Comparison of ENCODE assay signal across 1 cellular context in the genomic region with DNA sequence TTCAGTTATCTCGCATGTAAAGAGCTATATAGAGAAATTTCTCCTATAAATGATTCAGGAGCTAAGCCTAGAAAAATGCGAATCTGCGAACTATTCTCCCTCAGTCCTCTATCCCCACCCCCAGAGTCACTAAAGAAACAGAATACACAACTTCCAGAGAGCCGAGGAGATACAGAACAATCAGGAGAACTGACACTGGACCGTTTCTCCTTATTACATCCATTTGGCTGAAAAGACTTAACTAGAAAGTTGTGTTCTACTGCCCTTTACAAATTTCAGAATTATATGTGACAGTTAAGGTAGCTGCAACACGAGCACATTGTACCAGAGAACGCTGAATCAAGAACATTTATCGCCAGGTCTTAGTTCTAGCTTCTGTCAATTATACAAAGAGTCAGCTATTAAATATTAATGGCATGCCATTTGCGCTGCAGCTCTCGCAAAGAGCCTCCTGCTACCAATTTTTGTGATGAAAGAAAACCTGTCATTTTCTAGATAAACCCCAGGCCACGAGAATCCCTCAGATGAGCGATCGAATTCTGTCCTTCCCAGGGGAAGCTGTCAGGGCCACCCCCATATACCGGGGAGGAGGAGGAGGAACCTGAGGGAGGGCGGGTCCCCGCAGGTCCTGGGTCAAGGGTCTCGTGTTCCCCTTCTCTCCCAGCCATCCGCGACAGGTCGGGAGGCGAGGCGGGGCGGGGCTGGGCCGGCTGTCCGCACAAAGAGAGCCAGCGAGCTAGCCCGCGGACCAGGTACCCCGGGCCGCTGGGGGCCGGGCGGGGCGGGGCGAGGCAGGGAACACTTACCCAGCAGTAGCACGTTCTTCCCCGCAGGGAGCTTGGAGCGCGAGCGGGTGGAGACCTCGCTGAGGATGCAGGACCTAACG.
TF ChIP-seq lines count a peak whose summit lies in the region.

No MANE protein-coding gene starts in this region.

TF ChIP-seq in HepG2, 621 proteins besides CTCF, POLR2A, EP300 and RAD21 (continued from another document):
- TF ChIP-seq HCFC1 (IDR thresholded peaks at IDR 0.05; ENCODE audit: low read depth, low read length) (no peak), ZNF768 (CRISPR knock-in tag; IDR thresholded peaks at IDR 0.05) (no peak), SP1 (IDR thresholded peaks at IDR 0.05) (no peak), SP1 (CRISPR knock-in tag; IDR thresholded peaks at IDR 0.05) (no peak), ZNF775 (CRISPR knock-in tag; IDR thresholded peaks at IDR 0.05; ENCODE audit: borderline replicate concordance) (no peak), ZBTB7A (CRISPR knock-in tag; IDR thresholded peaks at IDR 0.05) (0 out of 2 replicates have a peak, but pooled peaks have one; percentile 0), SETDB1 (CRISPR knock-in tag; IDR thresholded peaks at IDR 0.05; ENCODE audit: borderline replicate concordance) (no peak), ETV6 (CRISPR knock-in tag; conservative IDR thresholded peaks at IDR 0.05) (0 out of 2 replicates have a peak, but pooled peaks have one; percentile 15), TEF (CRISPR knock-in tag; IDR thresholded peaks at IDR 0.05) (no peak), JUNB (CRISPR knock-in tag; IDR thresholded peaks at IDR 0.05; ENCODE audit: borderline replicate concordance) (no peak), DBP (CRISPR knock-in tag; IDR thresholded peaks at IDR 0.05; ENCODE audit: not compliant biosample characterization) (no peak), GMEB1 (CRISPR knock-in tag; IDR thresholded peaks at IDR 0.05; ENCODE audit: borderline replicate concordance) (no peak), TBX2 (CRISPR knock-in tag; IDR thresholded peaks at IDR 0.05; ENCODE audit: borderline replicate concordance) (no peak), ZSCAN25 (CRISPR knock-in tag; IDR thresholded peaks at IDR 0.05) (no peak), NFKBIZ (CRISPR knock-in tag; IDR thresholded peaks at IDR 0.05) (no peak), MXI1 (IDR thresholded peaks at IDR 0.05; ENCODE audit: borderline replicate concordance, low read depth, low read length) (no peak), ZNF572 (CRISPR knock-in tag; IDR thresholded peaks at IDR 0.05) (no peak), ZNF747 (CRISPR knock-in tag; IDR thresholded peaks at IDR 0.05; ENCODE audit: borderline replicate concordance) (no peak), SAFB2 (CRISPR knock-in tag; IDR thresholded peaks at IDR 0.05; ENCODE audit: borderline replicate concordance, low read depth) (no peak), ZFP90 (CRISPR knock-in tag; IDR thresholded peaks at IDR 0.05; ENCODE audit: borderline replicate concordance) (peak; percentile 79; the same call in 1 of the 2 replicates), RBM39 (IDR thresholded peaks at IDR 0.05; ENCODE audit: low read depth, low read length, poor library complexity, severe bottlenecking) (no peak), NCOA1 (CRISPR knock-in tag; IDR thresholded peaks at IDR 0.05) (no peak), MAFG (CRISPR knock-in tag; IDR thresholded peaks at IDR 0.05) (no peak), NR2F6 (IDR thresholded peaks at IDR 0.05) (peak; percentile 43; the same call in 1 of the 2 replicates), NR2F6 (CRISPR knock-in tag; IDR thresholded peaks at IDR 0.05) (peak; percentile 69; the same call in 1 of the 2 replicates), ZNF446 (CRISPR knock-in tag; IDR thresholded peaks at IDR 0.05) (no peak), ZNF256 (CRISPR knock-in tag; conservative IDR thresholded peaks at IDR 0.05) (no peak), ZSCAN22 (CRISPR knock-in tag; IDR thresholded peaks at IDR 0.05) (no peak)
- TF ChIP-seq, protein P1, sequence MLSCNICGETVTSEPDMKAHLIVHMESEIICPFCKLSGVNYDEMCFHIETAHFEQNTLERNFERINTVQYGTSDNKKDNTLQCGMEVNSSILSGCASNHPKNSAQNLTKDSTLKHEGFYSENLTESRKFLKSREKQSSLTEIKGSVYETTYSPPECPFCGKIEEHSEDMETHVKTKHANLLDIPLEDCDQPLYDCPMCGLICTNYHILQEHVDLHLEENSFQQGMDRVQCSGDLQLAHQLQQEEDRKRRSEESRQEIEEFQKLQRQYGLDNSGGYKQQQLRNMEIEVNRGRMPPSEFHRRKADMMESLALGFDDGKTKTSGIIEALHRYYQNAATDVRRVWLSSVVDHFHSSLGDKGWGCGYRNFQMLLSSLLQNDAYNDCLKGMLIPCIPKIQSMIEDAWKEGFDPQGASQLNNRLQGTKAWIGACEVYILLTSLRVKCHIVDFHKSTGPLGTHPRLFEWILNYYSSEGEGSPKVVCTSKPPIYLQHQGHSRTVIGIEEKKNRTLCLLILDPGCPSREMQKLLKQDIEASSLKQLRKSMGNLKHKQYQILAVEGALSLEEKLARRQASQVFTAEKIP (CRISPR knock-in tag; IDR thresholded peaks at IDR 0.05; ENCODE audit: borderline replicate concordance): no peak
- TF ChIP-seq, protein P2, sequence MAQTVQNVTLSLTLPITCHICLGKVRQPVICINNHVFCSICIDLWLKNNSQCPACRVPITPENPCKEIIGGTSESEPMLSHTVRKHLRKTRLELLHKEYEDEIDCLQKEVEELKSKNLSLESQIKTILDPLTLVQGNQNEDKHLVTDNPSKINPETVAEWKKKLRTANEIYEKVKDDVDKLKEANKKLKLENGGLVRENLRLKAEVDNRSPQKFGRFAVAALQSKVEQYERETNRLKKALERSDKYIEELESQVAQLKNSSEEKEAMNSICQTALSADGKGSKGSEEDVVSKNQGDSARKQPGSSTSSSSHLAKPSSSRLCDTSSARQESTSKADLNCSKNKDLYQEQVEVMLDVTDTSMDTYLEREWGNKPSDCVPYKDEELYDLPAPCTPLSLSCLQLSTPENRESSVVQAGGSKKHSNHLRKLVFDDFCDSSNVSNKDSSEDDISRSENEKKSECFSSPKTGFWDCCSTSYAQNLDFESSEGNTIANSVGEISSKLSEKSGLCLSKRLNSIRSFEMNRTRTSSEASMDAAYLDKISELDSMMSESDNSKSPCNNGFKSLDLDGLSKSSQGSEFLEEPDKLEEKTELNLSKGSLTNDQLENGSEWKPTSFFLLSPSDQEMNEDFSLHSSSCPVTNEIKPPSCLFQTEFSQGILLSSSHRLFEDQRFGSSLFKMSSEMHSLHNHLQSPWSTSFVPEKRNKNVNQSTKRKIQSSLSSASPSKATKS (CRISPR knock-in tag; IDR thresholded peaks at IDR 0.05): no peak
- TF ChIP-seq, protein P3, sequence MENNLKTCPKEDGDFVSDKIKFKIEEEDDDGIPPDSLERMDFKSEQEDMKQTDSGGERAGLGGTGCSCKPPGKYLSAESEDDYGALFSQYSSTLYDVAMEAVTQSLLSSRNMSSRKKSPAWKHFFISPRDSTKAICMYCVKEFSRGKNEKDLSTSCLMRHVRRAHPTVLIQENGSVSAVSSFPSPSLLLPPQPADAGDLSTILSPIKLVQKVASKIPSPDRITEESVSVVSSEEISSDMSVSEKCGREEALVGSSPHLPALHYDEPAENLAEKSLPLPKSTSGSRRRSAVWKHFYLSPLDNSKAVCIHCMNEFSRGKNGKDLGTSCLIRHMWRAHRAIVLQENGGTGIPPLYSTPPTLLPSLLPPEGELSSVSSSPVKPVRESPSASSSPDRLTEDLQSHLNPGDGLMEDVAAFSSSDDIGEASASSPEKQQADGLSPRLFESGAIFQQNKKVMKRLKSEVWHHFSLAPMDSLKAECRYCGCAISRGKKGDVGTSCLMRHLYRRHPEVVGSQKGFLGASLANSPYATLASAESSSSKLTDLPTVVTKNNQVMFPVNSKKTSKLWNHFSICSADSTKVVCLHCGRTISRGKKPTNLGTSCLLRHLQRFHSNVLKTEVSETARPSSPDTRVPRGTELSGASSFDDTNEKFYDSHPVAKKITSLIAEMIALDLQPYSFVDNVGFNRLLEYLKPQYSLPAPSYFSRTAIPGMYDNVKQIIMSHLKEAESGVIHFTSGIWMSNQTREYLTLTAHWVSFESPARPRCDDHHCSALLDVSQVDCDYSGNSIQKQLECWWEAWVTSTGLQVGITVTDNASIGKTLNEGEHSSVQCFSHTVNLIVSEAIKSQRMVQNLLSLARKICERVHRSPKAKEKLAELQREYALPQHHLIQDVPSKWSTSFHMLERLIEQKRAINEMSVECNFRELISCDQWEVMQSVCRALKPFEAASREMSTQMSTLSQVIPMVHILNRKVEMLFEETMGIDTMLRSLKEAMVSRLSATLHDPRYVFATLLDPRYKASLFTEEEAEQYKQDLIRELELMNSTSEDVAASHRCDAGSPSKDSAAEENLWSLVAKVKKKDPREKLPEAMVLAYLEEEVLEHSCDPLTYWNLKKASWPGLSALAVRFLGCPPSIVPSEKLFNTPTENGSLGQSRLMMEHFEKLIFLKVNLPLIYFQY (CRISPR knock-in tag; IDR thresholded peaks at IDR 0.05; ENCODE audit: borderline replicate concordance): no peak
- TF ChIP-seq, protein P4, sequence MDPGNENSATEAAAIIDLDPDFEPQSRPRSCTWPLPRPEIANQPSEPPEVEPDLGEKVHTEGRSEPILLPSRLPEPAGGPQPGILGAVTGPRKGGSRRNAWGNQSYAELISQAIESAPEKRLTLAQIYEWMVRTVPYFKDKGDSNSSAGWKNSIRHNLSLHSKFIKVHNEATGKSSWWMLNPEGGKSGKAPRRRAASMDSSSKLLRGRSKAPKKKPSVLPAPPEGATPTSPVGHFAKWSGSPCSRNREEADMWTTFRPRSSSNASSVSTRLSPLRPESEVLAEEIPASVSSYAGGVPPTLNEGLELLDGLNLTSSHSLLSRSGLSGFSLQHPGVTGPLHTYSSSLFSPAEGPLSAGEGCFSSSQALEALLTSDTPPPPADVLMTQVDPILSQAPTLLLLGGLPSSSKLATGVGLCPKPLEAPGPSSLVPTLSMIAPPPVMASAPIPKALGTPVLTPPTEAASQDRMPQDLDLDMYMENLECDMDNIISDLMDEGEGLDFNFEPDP (CRISPR knock-in tag; conservative IDR thresholded peaks at IDR 0.05): no peak
